19 cellular contexts compared by ENCODE assay signal in genomic region chr5:59266410-59266809, GRCh38.
"Had no signal": no experiment of that assay in that cellular context is flagged by ENCODE, and none has a peak within 500 bp of the region (broad histone marks: within the 10 kb centered on the region; RNA-seq: fewer than 3 reads in every experiment).

No MANE protein-coding gene starts in this region.

- DNase-seq: activated CD4-positive, alpha-beta T cell treated with anti-CD3 and anti-CD28 coated beads, Interleukin-2, amount 10 ng/mL, durations not matched to agents 24 days and 14 days; activated CD8-positive, alpha-beta T cell treated with anti-CD3 and anti-CD28 coated beads, Interleukin-2, amount 10 ng/mL, durations not matched to agents 7 days and 5 days; activated naive CD4-positive, alpha-beta T cell treated with Interleukin-2 at 50 U/mL for 16 hours; activated naive CD8-positive, alpha-beta T cell treated with anti-CD3 and anti-CD28 coated beads, Interleukin-2, amount 10 ng/mL, durations not matched to agents 7 days and 5 days; activated T-cell treated with anti-CD3 and anti-CD28 coated beads, Interleukin-2, amount 50 U/mL, for 24 hours; amygdala; endodermal cell; foreskin keratinocyte; mammary epithelial cell; naive thymus-derived CD4-positive, alpha-beta T cell; T-cell; T-helper 9 cell; trophoblast cell had no signal

- H3K9me3 ChIP-seq: suprapubic skin, vagina had no signal

- H3K27ac Mint-ChIP-seq: activated CD4-positive, alpha-beta T cell treated with anti-CD3 and anti-CD28 coated beads, Interleukin-2, amount 10 ng/mL, durations not matched to agents 24 days and 14 days; activated CD8-positive, alpha-beta T cell treated with anti-CD3 and anti-CD28 coated beads, Interleukin-2, amount 10 ng/mL, durations not matched to agents 7 days and 5 days; activated naive CD8-positive, alpha-beta T cell treated with anti-CD3 and anti-CD28 coated beads, Interleukin-2, amount 10 ng/mL, durations not matched to agents 7 days and 5 days; activated T-cell treated with anti-CD3 and anti-CD28 coated beads, Interleukin-2, amount 50 U/mL, for 24 hours; activated T-helper 2 cell treated with anti-CD3 and anti-CD28 coated beads, Interferon-gamma antibody, Interleukin-2, Interleukin-4, amounts not matched to agents 10 μg/mL and 5 μg/mL and 100 μg/mL, durations not matched to agents 14 hours and 24 hours and 36 hours; endodermal cell; naive thymus-derived CD4-positive, alpha-beta T cell; stimulated activated naive CD8-positive, alpha-beta T cell treated with anti-CD3 and anti-CD28 coated beads, Interleukin-15, Interleukin-2, amounts not matched to agents 100 ng/mL and 50 ng/mL, for 24 hours; T-cell had no signal

- H3K36me3 Mint-ChIP-seq: activated naive CD8-positive, alpha-beta T cell treated with anti-CD3 and anti-CD28 coated beads, Interleukin-2, amount 10 ng/mL, durations not matched to agents 7 days and 5 days; naive thymus-derived CD4-positive, alpha-beta T cell; T-cell had no signal

- H3K4me1 Mint-ChIP-seq: activated CD4-positive, alpha-beta T cell treated with anti-CD3 and anti-CD28 coated beads, Interleukin-2, amount 10 ng/mL, durations not matched to agents 24 days and 14 days; activated naive CD8-positive, alpha-beta T cell treated with anti-CD3 and anti-CD28 coated beads, Interleukin-2, amount 10 ng/mL, durations not matched to agents 7 days and 5 days; naive thymus-derived CD4-positive, alpha-beta T cell; T-cell had no signal

- H3K27me3 ChIP-seq: foreskin keratinocyte, suprapubic skin, vagina had no signal

- H3K4me1 ChIP-seq: foreskin keratinocyte, suprapubic skin had no signal

- H3K36me3 ChIP-seq: suprapubic skin, vagina had no signal

- H3K27ac ChIP-seq: epithelial cell of prostate, foreskin keratinocyte, suprapubic skin, vagina had no signal

- H3K4me3 ChIP-seq: suprapubic skin, vagina had no signal

- ATAC-seq: activated CD8-positive, alpha-beta T cell treated with anti-CD3 and anti-CD28 coated beads, Interleukin-2, amount 10 ng/mL, durations not matched to agents 7 days and 5 days; foreskin keratinocyte; left lobe of liver; naive thymus-derived CD4-positive, alpha-beta T cell; T-cell had no signal

- H3K9me3 Mint-ChIP-seq: activated CD4-positive, alpha-beta T cell treated with anti-CD3 and anti-CD28 coated beads, Interleukin-2, amount 10 ng/mL, durations not matched to agents 24 days and 14 days; activated naive CD8-positive, alpha-beta T cell treated with anti-CD3 and anti-CD28 coated beads, Interleukin-2, amount 10 ng/mL, durations not matched to agents 7 days and 5 days; activated T-cell treated with anti-CD3 and anti-CD28 coated beads, Interleukin-2, amount 50 U/mL, for 24 hours; activated T-helper 2 cell treated with anti-CD3 and anti-CD28 coated beads, Interferon-gamma antibody, Interleukin-2, Interleukin-4, amounts not matched to agents 10 μg/mL and 5 μg/mL and 100 μg/mL, durations not matched to agents 14 hours and 24 hours and 36 hours; endodermal cell; stimulated activated naive CD8-positive, alpha-beta T cell treated with anti-CD3 and anti-CD28 coated beads, Interleukin-15, Interleukin-2, amounts not matched to agents 100 ng/mL and 50 ng/mL, for 24 hours; T-cell had no signal

- H3K27me3 Mint-ChIP-seq: activated T-cell treated with anti-CD3 and anti-CD28 coated beads, Interleukin-2, amount 50 U/mL, for 24 hours; T-cell had no signal

- H3K4me3 Mint-ChIP-seq: activated CD4-positive, alpha-beta T cell treated with anti-CD3 and anti-CD28 coated beads, Interleukin-2, amount 10 ng/mL, durations not matched to agents 24 days and 14 days; activated CD8-positive, alpha-beta T cell treated with anti-CD3 and anti-CD28 coated beads, Interleukin-2, amount 10 ng/mL, durations not matched to agents 7 days and 5 days; activated naive CD8-positive, alpha-beta T cell treated with anti-CD3 and anti-CD28 coated beads, Interleukin-2, amount 10 ng/mL, durations not matched to agents 7 days and 5 days; activated T-cell treated with anti-CD3 and anti-CD28 coated beads, Interleukin-2, amount 50 U/mL, for 24 hours; endodermal cell; naive thymus-derived CD4-positive, alpha-beta T cell; stimulated activated naive CD8-positive, alpha-beta T cell treated with anti-CD3 and anti-CD28 coated beads, Interleukin-15, Interleukin-2, amounts not matched to agents 100 ng/mL and 50 ng/mL, for 24 hours; T-cell had no signal
